In the genomic region with DNA sequence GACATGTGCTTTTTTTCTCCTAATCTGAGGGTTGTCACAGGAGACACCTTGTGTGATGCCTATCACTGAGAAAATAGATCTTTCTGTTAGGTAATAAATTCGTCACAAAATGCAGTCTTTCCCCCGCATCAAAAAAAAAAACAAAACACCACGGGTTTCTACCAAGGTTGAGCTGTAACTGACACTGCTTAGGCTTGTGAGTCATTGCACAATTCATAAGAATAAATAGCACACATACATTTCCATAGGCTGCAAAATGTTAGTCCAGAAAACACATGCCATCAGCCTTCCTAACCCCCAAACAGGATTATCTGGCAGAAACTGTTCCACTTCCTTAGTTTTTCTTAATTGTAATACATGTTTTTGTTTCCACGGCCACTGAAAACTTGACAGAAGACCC, we compare ENCODE assay signal across 2 cellular contexts.
TF ChIP-seq lines count a peak whose summit lies in the region.

No MANE protein-coding gene starts in this region.

TF ChIP-seq in HepG2, 621 proteins besides CTCF, POLR2A, EP300 and RAD21:
- TF ChIP-seq CEBPB (IDR thresholded peaks at IDR 0.05; ENCODE audit: borderline replicate concordance, low read depth, low read length) (peak; percentile 54), ZNF605 (CRISPR knock-in tag; IDR thresholded peaks at IDR 0.05) (no peak), KLF13 (CRISPR knock-in tag; IDR thresholded peaks at IDR 0.05) (no peak), EZH2 (conservative IDR thresholded peaks at IDR 0.05; ENCODE audit: low read depth, low read length) (no peak), ZNF124 (CRISPR knock-in tag; IDR thresholded peaks at IDR 0.05) (no peak)

TF ChIP-seq in endothelial cell of umbilical vein, 7 proteins besides CTCF, POLR2A, EP300 and RAD21:
- TF ChIP-seq JUN (IDR thresholded peaks at IDR 0.05; ENCODE audit: borderline replicate concordance, insufficient read depth, insufficient read length, low read depth) (no peak), FOS (IDR thresholded peaks at IDR 0.05; ENCODE audit: borderline replicate concordance, insufficient read depth, low read length) (peak; percentile 46), MAX (IDR thresholded peaks at IDR 0.05; ENCODE audit: insufficient read depth, insufficient read length) (no peak)
TF ChIP-seq in endothelial cell of umbilical vein: peak in this region for 1.
